Comparison of ENCODE assay signal across 9 cellular contexts in the genomic region with DNA sequence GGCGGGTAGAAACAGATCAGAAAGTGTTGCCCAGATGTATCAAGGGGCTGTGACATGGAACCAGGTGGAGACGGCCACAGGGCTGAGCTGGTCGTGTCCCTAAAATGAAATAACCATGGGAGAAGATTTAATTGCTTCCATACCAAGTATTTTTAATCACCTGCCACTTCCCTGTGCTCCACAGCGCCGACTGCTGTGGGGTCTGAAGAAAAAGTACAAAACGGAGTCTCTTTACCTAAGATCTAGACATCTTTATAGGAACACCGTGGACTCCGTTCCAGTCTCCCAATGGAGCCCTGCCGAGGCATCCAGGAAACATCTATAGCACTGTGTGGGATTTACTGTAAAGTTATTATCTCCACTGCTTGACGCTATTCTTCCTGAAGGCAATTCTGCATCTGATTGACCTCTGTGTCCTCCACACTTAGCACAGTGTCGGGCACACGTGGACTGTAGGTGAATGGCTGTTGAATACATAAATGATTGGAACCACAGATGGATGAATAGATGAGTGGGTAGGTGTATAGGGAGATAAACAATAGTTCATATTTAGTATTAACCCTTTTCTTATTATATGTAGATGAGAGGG. TPM values are rescaled to one million over a fixed set of nuclear protein-coding genes. Genes with fewer than 3 reads are reported as not detected.
A peak's percentile ranks its signal among the peaks of the same experiment; 100 is the strongest.
DNase-seq lines count a peak whose midpoint lies in the region; ATAC-seq and TF ChIP-seq lines count a peak whose summit lies in the region.
"Had no signal": no experiment of that assay in that cellular context is flagged by ENCODE, and none has a peak within 500 bp of the region (broad histone marks: within the 10 kb centered on the region; RNA-seq: fewer than 3 reads in every experiment).

No MANE protein-coding gene starts in this region.

- H3K4me1 ChIP-seq in HCT116 (ENCODE audit: control insufficient read depth in 1 of 2, insufficient read depth in 2 of 2, low read length in 2 of 2) = no peaks in the 10 kb centered on the region
- H3K4me1 ChIP-seq in tibial nerve = peaks cover 0 to 29% (median 0%) of the 10 kb centered on the region in 4 donors

- no peaks in the 10 kb centered on the region for H3K9me3 Mint-ChIP-seq in Calu3 (ENCODE audit: low read depth, unreplicated experiment)

- H3K4me1 Mint-ChIP-seq in Calu3 (ENCODE audit: low read depth, unreplicated experiment) = no peaks in the 10 kb centered on the region

- no peak overlapping the region for H2AFZ ChIP-seq in HCT116 (ENCODE audit: low read depth, low read length, poor library complexity, severe bottlenecking)

- H3K27me3 ChIP-seq in HCT116 (ENCODE audit: insufficient read depth, low read length) (0 out of 2 replicates have a peak, but pooled peaks cover 3% of the 10 kb centered on the region), tibial nerve (no peaks in the 10 kb centered on the region)

- no peak overlapping the region for H3K4me3 Mint-ChIP-seq in Calu3 (ENCODE audit: low read depth, unreplicated experiment)

- no peak overlapping the region for H3K4me2 ChIP-seq in HCT116 (ENCODE audit: low read length)

- intact Hi-C loops in Calu3 (cut with micrococcal nuclease; ENCODE audit: unreplicated experiment) = no loop called here
- intact Hi-C loops in HCT116 (cut with micrococcal nuclease) = no loop called here

- TF ChIP-seq POLR2A in HCT116 (IDR thresholded peaks at IDR 0.05; ENCODE audit: borderline replicate concordance, extremely low read depth, insufficient read depth, insufficient read length) = no peak
- no peak for TF ChIP-seq POLR2A in tibial nerve (IDR thresholded peaks at IDR 0.05)

- POLR2A ChIA-PET in HCT116 (lab: Charles Lee) = no interaction called here

- CTCF ChIA-PET in Calu3 (lab: Charles Lee) (no interaction called here), HCT116 (lab: Charles Lee) (interaction anchor here (2.2 kb wide), 1 partner anchor 106 kb away, joined by 7 read pairs; no protein-coding TSS in a partner anchor)

- no peaks in the 10 kb centered on the region for H3K36me3 Mint-ChIP-seq in Calu3 (ENCODE audit: insufficient read depth, unreplicated experiment)

- no peak overlapping the region for H3K9ac ChIP-seq in HCT116 (ENCODE audit: low read length)

- no peaks in the 10 kb centered on the region for H4K20me1 ChIP-seq in HCT116 (ENCODE audit: insufficient read depth)

- H3K9me3 ChIP-seq in HCT116 (ENCODE audit: control insufficient read depth in 1 of 2, insufficient read depth in 1 of 2, low read depth in 1 of 2, low read length in 2 of 2) (no peaks in the 10 kb centered on the region), tibial nerve (no peaks in the 10 kb centered on the region)

- no peak overlapping the region for H3K27ac Mint-ChIP-seq in Calu3 (ENCODE audit: unreplicated experiment)

- BruUV-seq in Calu3 (replicated peaks; lab: Mats Ljungman, UMichigan) (no TSS peak), HCT116 (replicated peaks; lab: Mats Ljungman, UMichigan) (no TSS peak)

- peak; percentile 22; the same call in 1 of the 2 replicates for TF ChIP-seq RAD21 in HCT116 (IDR thresholded peaks at IDR 0.05; ENCODE audit: low read depth)

- H3K79me2 ChIP-seq in HCT116 (ENCODE audit: insufficient read depth, low read length) = no peaks in the 10 kb centered on the region

- no peak for TF ChIP-seq EP300 in tibial nerve (IDR thresholded peaks at IDR 0.05)

- no peaks in the 10 kb centered on the region for H3K9me2 ChIP-seq in HCT116 (ENCODE audit: insufficient read depth)

- WGBS in tibial nerve, 2 donors = 47 to 53% methylated on average over 12 of the region's 12 CpGs

- no peak overlapping the region for H3K27ac ChIP-seq in HCT116 (ENCODE audit: low read depth, low read length)
- H3K27ac ChIP-seq in tibial nerve = no peak overlapping the region
- H3K27ac ChIP-seq: epithelial cell of prostate had no signal

- TF ChIP-seq CTCF in Calu3 (IDR thresholded peaks at IDR 0.05; ENCODE audit: unreplicated experiment) = peak; percentile 58
- peak in 2 of 3 experiments; percentile 56 to 57; a peak in 4 of 6 replicates for TF ChIP-seq CTCF in HCT116 (IDR thresholded peaks at IDR 0.05 in 2 of 3, conservative IDR thresholded peaks at IDR 0.05 in 1 of 3; ENCODE audit: borderline replicate concordance in 1 of 3, insufficient read depth in 1 of 3, low read depth in 2 of 3, low read length in 2 of 3)
- TF ChIP-seq CTCF in tibial nerve (IDR thresholded peaks at IDR 0.05) = peak in 2 of 5 experiments; percentile 23 to 44

- peaks cover 16% of the 10 kb centered on the region for H3K27me3 Mint-ChIP-seq in Calu3 (ENCODE audit: unreplicated experiment)

- DNase-seq in Calu3 = peak; percentile 50
- DNase-seq in HCT116 (ENCODE audit: low read depth, low spot score) = peak; percentile 4
- DNase-seq in activated CD4-positive, alpha-beta T cell treated with anti-CD3 and anti-CD28 coated beads, Interleukin-2, amount 50 U/mL, for 48 hours = peak; percentile 26 to 35
- peak; percentile 23 for DNase-seq in iris pigment epithelial cell (ENCODE audit: low read depth)
- no peak for DNase-seq in tibial nerve (ENCODE audit: low spot score in 2 of 2)
- no peak for DNase-seq in NCI-H446 (lab: John Stamatoyannopoulos, UW)
- no peak for DNase-seq in NCI-H187 treated with DMSO at 0.1 percent for 48 hours (lab: John Stamatoyannopoulos, UW)

- ATAC-seq in HCT116 (peak; percentile 55), GM21717 (IDR thresholded peaks at IDR 0.05; ENCODE audit: unreplicated experiment) (no peak)

- RAD21 ChIA-PET in HCT116 (lab: Charles Lee; ENCODE audit: low non-redundant PET in 1 of 2, low total read pairs in 2 of 2, uncharacterized antibody in 2 of 2, unreplicated experiment in 2 of 2) = no interaction called here

- H3K4me3 ChIP-seq in HCT116 (replicated peaks in 1 of 2; ENCODE audit: low read depth in 1 of 2, low read length in 2 of 2) (no peak overlapping the region), tibial nerve (no peak overlapping the region)

- H3K36me3 ChIP-seq in HCT116 (ENCODE audit: control insufficient read depth in 1 of 2, insufficient read depth in 2 of 2, low read length in 2 of 2) (no peaks in the 10 kb centered on the region), tibial nerve (no peaks in the 10 kb centered on the region)

TF ChIP-seq in HCT116, 20 proteins besides CTCF, POLR2A, EP300 and RAD21:
- TF ChIP-seq SP1 (IDR thresholded peaks at IDR 0.05; ENCODE audit: low read depth) (no peak), JUND (IDR thresholded peaks at IDR 0.05) (no peak), EGR1 (IDR thresholded peaks at IDR 0.05; ENCODE audit: low read depth) (no peak), YY1 (IDR thresholded peaks at IDR 0.05; ENCODE audit: extremely low read depth, insufficient replicate concordance, low read depth, low read length) (no peak)
- TF ChIP-seq, protein P1, sequence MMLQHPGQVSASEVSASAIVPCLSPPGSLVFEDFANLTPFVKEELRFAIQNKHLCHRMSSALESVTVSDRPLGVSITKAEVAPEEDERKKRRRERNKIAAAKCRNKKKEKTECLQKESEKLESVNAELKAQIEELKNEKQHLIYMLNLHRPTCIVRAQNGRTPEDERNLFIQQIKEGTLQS (IDR thresholded peaks at IDR 0.05) = no peak
- TF ChIP-seq, protein P2, sequence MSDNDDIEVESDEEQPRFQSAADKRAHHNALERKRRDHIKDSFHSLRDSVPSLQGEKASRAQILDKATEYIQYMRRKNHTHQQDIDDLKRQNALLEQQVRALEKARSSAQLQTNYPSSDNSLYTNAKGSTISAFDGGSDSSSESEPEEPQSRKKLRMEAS (IDR thresholded peaks at IDR 0.05) = no peak

RNA-seq across cellular contexts. Expression of a gene that starts 21.6 kb away (rescaled TPM):
- not detected in 2 replicates for total RNA-seq in Calu3 (2022)
- total RNA-seq in HCT116 (2021; ENCODE audit: unreplicated experiment) = 0.66 TPM
- not detected in 2 replicates for polyA plus RNA-seq in HCT116 (2012)
- 10 to 100 TPM; 50.4 to 87.6 (median 67.8) TPM for total RNA-seq in tibial nerve

Comparison
In these comparisons a context has a peak if more than half of its experiments do, and no peak if none do; other contexts are left out.
1. DNase-seq: peak in Calu3 (single experiment), HCT116 (single experiment), activated CD4-positive, alpha-beta T cell treated with anti-CD3 and anti-CD28 coated beads, Interleukin-2, amount 50 U/mL, for 48 hours (2 of 2) and iris pigment epithelial cell (single experiment); none in tibial nerve (0 of 2), NCI-H446 (0 of 2) and NCI-H187 treated with DMSO at 0.1 percent for 48 hours (single experiment).
2. RNA of a gene that starts 21.6 kb away (total RNA-seq): 50.4 to 87.6 TPM in tibial nerve; 0.66 TPM in HCT116 (single experiment) and not detected in Calu3; every median in the first group is over 10 times any median in the second.